In the genomic region with DNA sequence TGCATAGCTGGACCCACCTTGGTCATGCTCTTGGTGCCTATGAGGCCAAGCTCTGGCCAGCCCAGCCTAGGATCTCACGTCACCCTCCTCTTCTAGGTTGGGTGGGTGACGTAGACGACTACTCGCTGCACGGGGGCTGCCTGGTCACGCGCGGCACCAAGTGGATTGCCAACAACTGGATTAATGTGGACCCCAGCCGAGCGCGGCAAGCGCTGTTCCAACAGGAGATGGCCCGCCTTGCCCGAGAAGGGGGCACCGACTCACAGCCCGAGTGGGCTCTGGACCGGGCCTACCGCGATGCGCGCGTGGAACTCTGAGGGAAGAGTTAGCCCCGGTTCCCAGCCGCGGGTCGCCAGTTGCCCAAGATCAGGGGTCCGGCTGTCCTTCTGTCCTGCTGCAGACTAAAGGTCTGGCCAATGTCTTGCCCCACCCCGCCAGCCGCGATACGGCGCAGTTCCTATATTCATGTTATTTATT, we compare ENCODE assay signal across 1 cellular context.
TF ChIP-seq lines count a peak whose summit lies in the region.

No MANE protein-coding gene starts in this region.

TF ChIP-seq in HEK293, 187 proteins besides CTCF, POLR2A, EP300 and RAD21 (continued from another document):
- TF ChIP-seq, protein P1, sequence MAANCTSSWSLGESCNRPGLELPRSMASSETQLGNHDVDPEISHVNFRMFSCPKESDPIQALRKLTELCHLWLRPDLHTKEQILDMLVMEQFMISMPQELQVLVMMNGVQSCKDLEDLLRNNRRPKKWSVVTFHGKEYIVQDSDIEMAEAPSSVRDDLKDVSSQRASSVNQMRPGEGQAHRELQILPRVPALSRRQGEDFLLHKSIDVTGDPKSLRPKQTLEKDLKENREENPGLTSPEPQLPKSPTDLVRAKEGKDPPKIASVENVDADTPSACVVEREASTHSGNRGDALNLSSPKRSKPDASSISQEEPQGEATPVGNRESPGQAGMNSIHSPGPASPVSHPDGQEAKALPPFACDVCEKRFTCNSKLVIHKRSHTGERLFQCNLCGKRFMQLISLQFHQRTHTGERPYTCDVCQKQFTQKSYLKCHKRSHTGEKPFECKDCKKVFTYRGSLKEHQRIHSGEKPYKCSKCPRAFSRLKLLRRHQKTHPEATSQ (tag by site-specific recombination; IDR thresholded peaks at IDR 0.05), result no peak
